Comparison of ENCODE assay signal across 29 cellular contexts in the genomic region with DNA sequence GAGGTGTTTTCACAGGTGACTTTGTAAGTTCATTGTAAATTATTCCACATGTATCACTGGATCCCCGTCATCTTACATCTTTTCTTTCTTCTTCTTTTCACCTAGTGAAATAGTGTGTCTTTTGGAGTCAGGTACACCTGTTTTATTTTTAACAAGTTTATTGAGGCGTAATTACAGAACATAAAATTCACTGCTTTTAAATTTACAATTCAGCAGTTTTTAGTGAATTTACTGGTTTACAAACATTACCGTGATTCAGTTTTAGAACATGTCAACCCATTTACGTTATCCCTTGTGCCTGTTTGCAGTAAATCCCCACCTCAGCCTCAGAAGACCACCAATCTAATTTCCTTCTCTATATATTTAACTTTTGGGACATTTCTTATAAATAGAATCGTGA.
"Had no signal": no experiment of that assay in that cellular context is flagged by ENCODE, and none has a peak within 500 bp of the region (broad histone marks: within the 10 kb centered on the region; RNA-seq: fewer than 3 reads in every experiment).

No MANE protein-coding gene starts in this region.

- H3K9me3 ChIP-seq: colonic mucosa, esophagus muscularis mucosa, esophagus squamous epithelium, gastrocnemius medialis, gastroesophageal sphincter, heart left ventricle, heart right ventricle had no signal

- H3K4me1 ChIP-seq: colonic mucosa, esophagus muscularis mucosa, foreskin keratinocyte, gastrocnemius medialis, gastroesophageal sphincter, heart left ventricle had no signal

- H3K4me3 ChIP-seq: colonic mucosa, coronary artery, dorsolateral prefrontal cortex, esophagus muscularis mucosa, esophagus squamous epithelium, gastrocnemius medialis, gastroesophageal sphincter, heart left ventricle, heart right ventricle, hepatocyte had no signal

- H3K4me3 Mint-ChIP-seq: dendritic cell treated with granulocyte-macrophage colony-stimulating factor and Interleukin-4, amounts not matched to agents 40 ng/mL and 50 ng/mL, for 4 days; effector memory CD8-positive, alpha-beta T cell; endodermal cell had no signal

- H3K27ac ChIP-seq: colonic mucosa, coronary artery, dorsolateral prefrontal cortex, epithelial cell of prostate, esophagus muscularis mucosa, esophagus squamous epithelium, foreskin keratinocyte, gastrocnemius medialis, gastroesophageal sphincter, heart left ventricle, heart right ventricle had no signal

- H3K79me2 ChIP-seq: hepatocyte had no signal

- H3K27me3 Mint-ChIP-seq: dendritic cell treated with granulocyte-macrophage colony-stimulating factor and Interleukin-4, amounts not matched to agents 40 ng/mL and 50 ng/mL, for 4 days; effector memory CD8-positive, alpha-beta T cell had no signal

- H2AFZ ChIP-seq: hepatocyte had no signal

- H3K36me3 ChIP-seq: colonic mucosa, esophagus muscularis mucosa, esophagus squamous epithelium, gastrocnemius medialis, gastroesophageal sphincter, heart left ventricle, heart right ventricle had no signal

- H3K4me2 ChIP-seq: hepatocyte had no signal

- H3K9me3 Mint-ChIP-seq: dendritic cell treated with granulocyte-macrophage colony-stimulating factor and Interleukin-4, amounts not matched to agents 40 ng/mL and 50 ng/mL, for 4 days had no signal

- ATAC-seq: effector memory CD8-positive, alpha-beta T cell; esophagus mucosa; foreskin keratinocyte; gastrocnemius medialis; gastroesophageal sphincter; heart left ventricle; heart right ventricle had no signal

- H3K27me3 ChIP-seq: colonic mucosa, dorsolateral prefrontal cortex, esophagus muscularis mucosa, esophagus squamous epithelium, foreskin keratinocyte, gastrocnemius medialis, gastroesophageal sphincter, heart left ventricle, heart right ventricle, hepatocyte had no signal

- DNase-seq: colonic mucosa; cortex of kidney; dorsolateral prefrontal cortex; effector CD4-positive, alpha-beta T cell; effector CD8-positive, alpha-beta T cell; effector memory CD4-positive, alpha-beta T cell; effector memory CD8-positive, alpha-beta T cell; endodermal cell; erythroblast; esophagus squamous epithelium; foreskin fibroblast; foreskin keratinocyte; foreskin melanocyte; gastrocnemius medialis; glutamatergic neuron; head of caudate nucleus; heart left ventricle; heart right ventricle had no signal

- H3K27ac Mint-ChIP-seq: dendritic cell treated with granulocyte-macrophage colony-stimulating factor and Interleukin-4, amounts not matched to agents 40 ng/mL and 50 ng/mL, for 4 days; effector memory CD8-positive, alpha-beta T cell; endodermal cell had no signal

- FAIRE-seq: colon, endometrium, endothelial cell of umbilical vein, frontal cortex had no signal
